Comparison of ENCODE assay signal across 33 cellular contexts in genomic region chr3:175807175-175807574, GRCh38.
DNase-seq lines count a peak whose midpoint lies in the region; ATAC-seq, FAIRE-seq and TF ChIP-seq lines count a peak whose summit lies in the region.
"Had no signal": no experiment of that assay in that cellular context is flagged by ENCODE, and none has a peak within 500 bp of the region (broad histone marks: within the 10 kb centered on the region; RNA-seq: fewer than 3 reads in every experiment).

No MANE protein-coding gene starts in this region.

- no peak for TF ChIP-seq CTCF in HepG2 (CRISPR knock-in tag; IDR thresholded peaks at IDR 0.05)
- TF ChIP-seq CTCF in right lobe of liver (IDR thresholded peaks at IDR 0.05), result no peak
- TF ChIP-seq CTCF in A549 (IDR thresholded peaks at IDR 0.05), result no peak
- TF ChIP-seq CTCF in IMR-90 (conservative IDR thresholded peaks at IDR 0.05; ENCODE audit: low read depth, low read length), result no peak
- no peak for TF ChIP-seq CTCF in K562 (IDR thresholded peaks at IDR 0.05 in 2 of 3, conservative IDR thresholded peaks at IDR 0.05 in 1 of 3; ENCODE audit: insufficient read depth in 2 of 3, low read depth in 1 of 3, low read length in 3 of 3)

- H3K9me1 ChIP-seq in IMR-90 (ENCODE audit: insufficient read depth, low read length) (no peaks in the 10 kb centered on the region), K562 (ENCODE audit: control insufficient read depth, insufficient read depth, low read length) (no peaks in the 10 kb centered on the region)

- no peak overlapping the region for H4K8ac ChIP-seq in IMR-90 (ENCODE audit: low read depth in 2 of 2, low read length in 2 of 2)

- H4K91ac ChIP-seq in IMR-90 (ENCODE audit: insufficient read depth, low read depth, low read length), result no peak overlapping the region

- H3K14ac ChIP-seq in IMR-90 (replicated peaks; ENCODE audit: low read depth, low read length), result no peak overlapping the region

- TF ChIP-seq POLR2A in HepG2 (IDR thresholded peaks at IDR 0.05; ENCODE audit: insufficient read depth in 1 of 2, low read depth in 2 of 2, low read length in 2 of 2), result no peak
- TF ChIP-seq POLR2A in right lobe of liver (IDR thresholded peaks at IDR 0.05), result no peak
- no peak for TF ChIP-seq POLR2A in A549 (IDR thresholded peaks at IDR 0.05; ENCODE audit: low read length)
- no peak for TF ChIP-seq POLR2A in IMR-90 (IDR thresholded peaks at IDR 0.05; ENCODE audit: low read depth, low read length)
- no peak for TF ChIP-seq POLR2A in K562 (conservative IDR thresholded peaks at IDR 0.05)

- H3K4me1 ChIP-seq in HepG2 (ENCODE audit: insufficient read depth, low read length), result no peaks in the 10 kb centered on the region
- no peaks in the 10 kb centered on the region for H3K4me1 ChIP-seq in right lobe of liver
- H3K4me1 ChIP-seq in A549, result no peaks in the 10 kb centered on the region
- H3K4me1 ChIP-seq in IMR-90 (ENCODE audit: control insufficient read depth, insufficient read depth, low read length), result no peaks in the 10 kb centered on the region
- no peaks in the 10 kb centered on the region for H3K4me1 ChIP-seq in K562 (replicated peaks in 1 of 2; ENCODE audit: control insufficient read depth in 2 of 2, insufficient read depth in 2 of 2, low read length in 2 of 2)
- no peaks in the 10 kb centered on the region for H3K4me1 ChIP-seq in aorta (ENCODE audit: control insufficient read depth in 1 of 2, insufficient read depth in 2 of 2, low read length in 2 of 2)
- H3K4me1 ChIP-seq: BE2C; BLaER1; BLaER1 treated with 17β-estradiol and CSF1 and Interleukin-3, amounts not matched to agents 10 nM and 100 nM; Caco-2 had no signal

- no peak overlapping the region for H2AK9ac ChIP-seq in IMR-90 (replicated peaks; ENCODE audit: low read depth, low read length, poor library complexity)

- no peak overlapping the region for H2BK5ac ChIP-seq in IMR-90 (ENCODE audit: low read depth, low read length, poor library complexity, severe bottlenecking)

- TF ChIP-seq EP300 in HepG2 (IDR thresholded peaks at IDR 0.05; ENCODE audit: low read depth in 2 of 2, low read length in 2 of 2) (no peak), HepG2 (CRISPR knock-in tag; IDR thresholded peaks at IDR 0.05; ENCODE audit: borderline replicate concordance) (no peak), A549 (IDR thresholded peaks at IDR 0.05) (no peak), K562 (IDR thresholded peaks at IDR 0.05; ENCODE audit: low read length) (no peak)

- no peak for ATAC-seq in HepG2
- ATAC-seq in right lobe of liver, result no peak
- no peak for ATAC-seq in A549
- ATAC-seq in IMR-90 (ENCODE audit: low read depth), result no peak
- ATAC-seq in K562, result no peak
- no peak for ATAC-seq in GM21723 (IDR thresholded peaks at IDR 0.05; ENCODE audit: unreplicated experiment)
- no peak for ATAC-seq in aorta (ENCODE audit: low FRiP score)
- ATAC-seq: CD8-positive, alpha-beta T cell had no signal

- dilution Hi-C loops in IMR-90 (cut with HindIII; ENCODE audit: low sequenced_read_pairs, unreplicated experiment), result no loop called here

- H3K27ac ChIP-seq in HepG2 (ENCODE audit: extremely low read length, insufficient read depth, low read length) (no peak overlapping the region), right lobe of liver (no peak overlapping the region), A549 (no peak overlapping the region), IMR-90 (ENCODE audit: insufficient read depth, low read length) (no peak overlapping the region), K562 (ENCODE audit: extremely low read depth, low read depth, low read length) (no peak overlapping the region), aorta (ENCODE audit: low read depth in 1 of 2, low read length in 2 of 2) (no peak overlapping the region)
- H3K27ac ChIP-seq: 22Rv1; BLaER1; BLaER1 treated with 17β-estradiol and CSF1 and Interleukin-3, amounts not matched to agents 10 nM and 100 nM; C4-2B had no signal

- no peak overlapping the region for H2BK120ac ChIP-seq in IMR-90 (ENCODE audit: low read depth, low read length)

- no peak overlapping the region for H2AFZ ChIP-seq in HepG2 (ENCODE audit: low read length)
- no peak overlapping the region for H2AFZ ChIP-seq in IMR-90 (replicated peaks; ENCODE audit: low read length, poor library complexity)
- no peak overlapping the region for H2AFZ ChIP-seq in K562 (ENCODE audit: low read depth, low read length)

- H3K36me3 ChIP-seq in HepG2 (replicated peaks in 1 of 2; ENCODE audit: control insufficient read depth in 1 of 2, insufficient read depth in 2 of 2, low read length in 2 of 2), result no peaks in the 10 kb centered on the region
- H3K36me3 ChIP-seq in right lobe of liver, result no peaks in the 10 kb centered on the region
- no peaks in the 10 kb centered on the region for H3K36me3 ChIP-seq in IMR-90 (ENCODE audit: control insufficient read depth, insufficient read depth, low read length)
- H3K36me3 ChIP-seq in K562 (ENCODE audit: control insufficient read depth, insufficient read depth, low read length), result no peaks in the 10 kb centered on the region
- H3K36me3 ChIP-seq in aorta (ENCODE audit: control insufficient read depth in 1 of 2, insufficient read depth in 2 of 2, low read length in 1 of 2), result no peaks in the 10 kb centered on the region
- H3K36me3 ChIP-seq: BE2C; BLaER1; BLaER1 treated with 17β-estradiol and CSF1 and Interleukin-3, amounts not matched to agents 10 nM and 100 nM had no signal

- intact Hi-C loops in HepG2 (cut with micrococcal nuclease; ENCODE audit: unreplicated experiment) (no loop called here), right lobe of liver (cut with DNase I) (no loop called here), IMR-90 (cut with micrococcal nuclease) (no loop called here), K562 (cut with micrococcal nuclease) (no loop called here), aorta (cut with DNase I) (no loop called here)

- H2AK5ac ChIP-seq in IMR-90 (ENCODE audit: low read depth, low read length), result no peak overlapping the region

- WGBS in HepG2 (ENCODE audit: low lambda C conversion rate), result 0% methylated on average over 1 of the region's 1 CpG
- 64% methylated on average over 1 of the region's 1 CpG for WGBS in right lobe of liver (ENCODE audit: insufficient coverage, low coverage, low lambda C conversion rate, missing lambda C conversion rate)
- 8% methylated on average over 1 of the region's 1 CpG for WGBS in A549 (ENCODE audit: missing lambda C conversion rate)
- WGBS in IMR-90 (ENCODE audit: extremely low coverage in 2 of 2, insufficient read length in 1 of 2), 2 experiments, result no CpG with 5 or more reads among the region's 1 CpG
- WGBS in K562 (ENCODE audit: insufficient coverage, low coverage, missing lambda C conversion rate), result 0% methylated on average over 1 of the region's 1 CpG
- 91 to 94% methylated on average over 1 of the region's 1 CpG for WGBS in aorta, 2 donors

- H3K4ac ChIP-seq in IMR-90 (ENCODE audit: low read depth, low read length), result no peak overlapping the region

- no peak overlapping the region for H3K23ac ChIP-seq in IMR-90 (ENCODE audit: low read depth, low read length)

- no peaks in the 10 kb centered on the region for H3K79me1 ChIP-seq in IMR-90 (ENCODE audit: low read depth in 1 of 2, low read length in 2 of 2)

- H3K27me3 ChIP-seq in HepG2 (ENCODE audit: control insufficient read depth in 1 of 2, insufficient read depth in 2 of 2, low read length in 2 of 2) (no peaks in the 10 kb centered on the region), right lobe of liver (no peaks in the 10 kb centered on the region), IMR-90 (ENCODE audit: control insufficient read depth, insufficient read depth, low read length) (no peaks in the 10 kb centered on the region), K562 (ENCODE audit: control insufficient read depth in 2 of 2, insufficient read depth in 2 of 2, low read length in 2 of 2) (no peaks in the 10 kb centered on the region), aorta (ENCODE audit: control insufficient read depth in 1 of 2, insufficient read depth in 2 of 2, low read length in 1 of 2) (no peaks in the 10 kb centered on the region)
- H3K27me3 ChIP-seq: BE2C; BLaER1; BLaER1 treated with 17β-estradiol and CSF1 and Interleukin-3, amounts not matched to agents 10 nM and 100 nM had no signal

- TF ChIP-seq RAD21 in HepG2 (CRISPR knock-in tag; IDR thresholded peaks at IDR 0.05), result no peak
- no peak for TF ChIP-seq RAD21 in A549 (conservative IDR thresholded peaks at IDR 0.05 in 1 of 2, IDR thresholded peaks at IDR 0.05 in 1 of 2)
- TF ChIP-seq RAD21 in IMR-90 (IDR thresholded peaks at IDR 0.05; ENCODE audit: low read length), result no peak
- TF ChIP-seq RAD21 in K562 (CRISPR knock-in tag; conservative IDR thresholded peaks at IDR 0.05 in 1 of 2, IDR thresholded peaks at IDR 0.05 in 1 of 2), result no peak

- no peaks in the 10 kb centered on the region for H3K79me2 ChIP-seq in HepG2 (ENCODE audit: insufficient read depth, low read length)
- H3K79me2 ChIP-seq in K562 (ENCODE audit: control insufficient read depth, insufficient read depth, low read length), result no peaks in the 10 kb centered on the region

- H3K18ac ChIP-seq in IMR-90 (ENCODE audit: low read depth, low read length), result no peak overlapping the region

- DNase-seq in HepG2 (ENCODE audit: low spot score) (no peak), right lobe of liver (no peak), A549 (ENCODE audit: low read depth in 1 of 2, low spot score in 1 of 2) (no peak), IMR-90 (no peak), K562 (ENCODE audit: extremely low read depth in 1 of 4, low spot score in 3 of 4) (no peak), aorta (no peak), frontal cortex (ENCODE audit: low spot score in 2 of 2) (no peak)
- DNase-seq: 8988T; ACHN; AML-193; BE2C; C1 segment of cervical spinal cord; Caco-2; Calu3; CD4-positive, alpha-beta memory T cell; CD4-positive, alpha-beta T cell; CD4-positive, CD25-positive, alpha-beta regulatory T cell; CD8-positive, alpha-beta memory T cell; CD8-positive, alpha-beta T cell; COR-L47; DMS 273 treated with DMSO at 0.1 percent for 48 hours; DMS153; DMS53; DMS79; DMS79 treated with DMSO at 0.1 percent for 48 hours; DND-41; EL had no signal

- BruUV-seq in HepG2 (replicated peaks; lab: Mats Ljungman, UMichigan), result no TSS peak
- BruUV-seq in IMR-90 (replicated peaks; lab: Mats Ljungman, UMichigan), result no TSS peak
- BruUV-seq in K562 (replicated peaks; lab: Mats Ljungman, UMichigan), result no TSS peak

- in situ Hi-C loops in HepG2 (cut with HindIII; ENCODE audit: extremely low pct_ligation_motif_present, low pct_unique_long_range_greater_than_20kb) (no loop called here), IMR-90 (cut with MboI; ENCODE audit: low sequenced_read_pairs) (no loop called here), K562 (cut with MboI) (no loop called here)

- H3K9ac ChIP-seq in HepG2 (ENCODE audit: insufficient read depth, low read depth, low read length) (no peak overlapping the region), IMR-90 (ENCODE audit: low read depth, low read length) (no peak overlapping the region), K562 (ENCODE audit: insufficient read depth in 1 of 2, low read depth in 2 of 2, low read length in 2 of 2) (no peak overlapping the region)
- H3K9ac ChIP-seq: BLaER1; BLaER1 treated with 17β-estradiol and CSF1 and Interleukin-3, amounts not matched to agents 10 nM and 100 nM had no signal

- H3K4me3 ChIP-seq in HepG2 (replicated peaks in 1 of 3; ENCODE audit: insufficient read depth in 1 of 3, low read depth in 2 of 3, low read length in 3 of 3) (no peak overlapping the region), right lobe of liver (no peak overlapping the region), A549 (no peak overlapping the region), IMR-90 (ENCODE audit: insufficient read depth, low read depth, low read length) (no peak overlapping the region), K562 (no peak overlapping the region), aorta (ENCODE audit: low read length in 2 of 2) (no peak overlapping the region)
- H3K4me3 ChIP-seq: BLaER1; BLaER1 treated with 17β-estradiol and CSF1 and Interleukin-3, amounts not matched to agents 10 nM and 100 nM had no signal

- H2BK20ac ChIP-seq in IMR-90 (ENCODE audit: low read depth, low read length), result no peak overlapping the region

- CTCF ChIA-PET in HepG2 (lab: Yijun Ruan, JAX; ENCODE audit: low intra/inter-chr PET ratio, low total read pairs), result no interaction called here
- CTCF ChIA-PET in A549 (lab: Yijun Ruan, JAX), result no interaction called here
- CTCF ChIA-PET in IMR-90 (lab: Yijun Ruan, JAX), result no interaction called here
- CTCF ChIA-PET in K562 (lab: Yijun Ruan, JAX; ENCODE audit: low intra/inter-chr PET ratio), result no interaction called here

- H3K4me2 ChIP-seq in HepG2 (ENCODE audit: low read depth, low read length), result no peak overlapping the region
- no peak overlapping the region for H3K4me2 ChIP-seq in A549
- no peak overlapping the region for H3K4me2 ChIP-seq in IMR-90 (ENCODE audit: low read depth, low read length)
- no peak overlapping the region for H3K4me2 ChIP-seq in K562 (ENCODE audit: insufficient read depth, low read length)
- H3K4me2 ChIP-seq: BLaER1; BLaER1 treated with 17β-estradiol and CSF1 and Interleukin-3, amounts not matched to agents 10 nM and 100 nM had no signal

- H3K9me3 ChIP-seq in HepG2 (ENCODE audit: low read length), result peaks cover 14% of the 10 kb centered on the region
- no peaks in the 10 kb centered on the region for H3K9me3 ChIP-seq in right lobe of liver
- no peaks in the 10 kb centered on the region for H3K9me3 ChIP-seq in A549
- H3K9me3 ChIP-seq in IMR-90 (ENCODE audit: control insufficient read depth, insufficient read depth, low read length), result no peaks in the 10 kb centered on the region
- H3K9me3 ChIP-seq in K562 (replicated peaks; ENCODE audit: control insufficient read depth, insufficient read depth, low read depth, low read length), result no peaks in the 10 kb centered on the region
- H3K9me3 ChIP-seq in aorta (ENCODE audit: control insufficient read depth, low read length), result no peaks in the 10 kb centered on the region
- H3K9me3 ChIP-seq: BE2C; BLaER1; BLaER1 treated with 17β-estradiol and CSF1 and Interleukin-3, amounts not matched to agents 10 nM and 100 nM; Caco-2 had no signal

- no peak overlapping the region for H4K5ac ChIP-seq in IMR-90 (ENCODE audit: low read depth, low read length)

- H4K20me1 ChIP-seq in HepG2 (ENCODE audit: insufficient read depth, low read length), result no peaks in the 10 kb centered on the region
- no peaks in the 10 kb centered on the region for H4K20me1 ChIP-seq in IMR-90 (ENCODE audit: insufficient read depth, low read length)
- no peaks in the 10 kb centered on the region for H4K20me1 ChIP-seq in K562 (replicated peaks; ENCODE audit: control insufficient read depth, insufficient read depth, low read length)
- H4K20me1 ChIP-seq: BLaER1; BLaER1 treated with 17β-estradiol and CSF1 and Interleukin-3, amounts not matched to agents 10 nM and 100 nM had no signal

- H2BK15ac ChIP-seq in IMR-90 (ENCODE audit: low read depth, low read length), result no peak overlapping the region

- POLR2A ChIA-PET in HepG2 (lab: Yijun Ruan, JAX), result no interaction called here
- POLR2A ChIA-PET in A549 (lab: Yijun Ruan, JAX), result no interaction called here
- POLR2A ChIA-PET in IMR-90 (lab: Charles Lee; ENCODE audit: unreplicated experiment), result no interaction called here
- POLR2A ChIA-PET in K562 (lab: Yijun Ruan, JAX), result no interaction called here

- FAIRE-seq in HepG2 (lab: Jason Lieb, UNC) (no peak), A549 (lab: Jason Lieb, UNC) (no peak), K562 (lab: Jason Lieb, UNC) (no peak), frontal cortex (lab: Jason Lieb, UNC) (no peak)
- FAIRE-seq: A204.1 had no signal

- H3K56ac ChIP-seq in IMR-90 (ENCODE audit: extremely low read depth, insufficient read depth, low read length), result no peak overlapping the region

Comparison
In these comparisons a context has a peak if more than half of its experiments do, and no peak if none do; other contexts are left out.
1. Of the 241 proteins assayed by ChIP-seq in both HepG2 and K562: peak only in HepG2: MAFF and MAFK; only in K562: MAFG; in both: none; in neither: 238.